Comparison of ENCODE assay signal across 27 cellular contexts in genomic region chr1:41401899-41402298, GRCh38. TPM values are rescaled to one million over a fixed set of nuclear protein-coding genes. Genes with fewer than 3 reads are reported as not detected.
"Had no signal": no experiment of that assay in that cellular context is flagged by ENCODE, and none has a peak within 500 bp of the region (broad histone marks: within the 10 kb centered on the region; RNA-seq: fewer than 3 reads in every experiment).

No MANE protein-coding gene starts in this region.

- ATAC-seq: natural killer cell; pancreas; right cardiac atrium; sciatic nerve; stimulated activated naive B cell treated with anti-CD40 and anti-IgM and Interleukin-4, amounts not matched to agents 10 μg/mL and 1 μg/mL and 100 μg/mL, for 72 hours; stimulated activated naive CD8-positive, alpha-beta T cell treated with anti-CD3 and anti-CD28 coated beads, Interleukin-15, Interleukin-2, amounts not matched to agents 100 U/mL and 50 U/mL, for 24 hours had no signal

- H3K4me3 ChIP-seq: left ventricle myocardium inferior, lung, pancreas, prostate gland, skin epidermis, stomach, testis, thyroid gland, transverse colon, upper lobe of left lung, vagina had no signal

- H3K36me3 Mint-ChIP-seq: naive B cell; natural killer cell; stimulated activated naive B cell treated with anti-CD40 and anti-IgM and Interleukin-4, amounts not matched to agents 10 μg/mL and 1 μg/mL and 100 μg/mL, for 72 hours had no signal

- DNase-seq: islet precursor cell; left ventricle myocardium inferior; mesendoderm; naive B cell; natural killer cell; pancreas; posterior cingulate gyrus; retina; stimulated activated CD4-positive, alpha-beta T cell treated with anti-CD3 and anti-CD28 coated beads, Interleukin-12 subunit alpha, Interleukin-12 subunit beta, amount 100 ng/mL, for 4 hours; stimulated activated CD4-positive, alpha-beta T cell treated with anti-CD3 and anti-CD28 coated beads, Interleukin-15, amount 100 ng/mL, for 24 hours; stimulated activated CD4-positive, alpha-beta T cell treated with anti-CD3 and anti-CD28 coated beads, Interleukin-2, amount 100 ng/mL, for 24 hours; stimulated activated CD4-positive, alpha-beta T cell treated with anti-CD3 and anti-CD28 coated beads, Interleukin-4, amount 100 ng/mL, for 1 hour; stimulated activated naive B cell treated with anti-CD40 and anti-IgM and Interleukin-4, amounts not matched to agents 10 μg/mL and 1 μg/mL and 100 μg/mL, for 72 hours; stimulated activated naive CD8-positive, alpha-beta T cell treated with anti-CD3 and anti-CD28 coated beads, Interleukin-15, Interleukin-2, amounts not matched to agents 100 U/mL and 50 U/mL, for 24 hours; stomach; testis; thyroid gland; transverse colon; upper lobe of left lung had no signal

- H3K4me1 ChIP-seq: prostate gland, thyroid gland, transverse colon had no signal

- H3K4me3 Mint-ChIP-seq: mesothelial cell of epicardium; natural killer cell; stimulated activated naive B cell treated with anti-CD40 and anti-IgM and Interleukin-4, amounts not matched to agents 10 μg/mL and 1 μg/mL and 100 μg/mL, for 72 hours had no signal

- H3K4me1 Mint-ChIP-seq: natural killer cell had no signal

- H3K27ac ChIP-seq: left ventricle myocardium inferior, pancreas, prostate gland, skin epidermis, stomach, testis, thyroid gland, transverse colon, upper lobe of left lung, vagina had no signal

- H3K36me3 ChIP-seq: left ventricle myocardium inferior, pancreas, prostate gland, stomach, thyroid gland, transverse colon, upper lobe of left lung, vagina had no signal

- H3K27ac Mint-ChIP-seq: mesothelial cell of epicardium; natural killer cell; stimulated activated naive B cell treated with anti-CD40 and anti-IgM and Interleukin-4, amounts not matched to agents 10 μg/mL and 1 μg/mL and 100 μg/mL, for 72 hours had no signal

- H3K9me3 ChIP-seq: pancreas, prostate gland, stomach, testis, thyroid gland, transverse colon, upper lobe of left lung, vagina had no signal

- H3K9me3 Mint-ChIP-seq: natural killer cell had no signal

- H3K27me3 ChIP-seq: pancreas, testis, thyroid gland, upper lobe of left lung, vagina had no signal

RNA-seq across cellular contexts. Expression of gene FOXO6, which starts 40.7 kb away (rescaled TPM):
- total RNA-seq: osteoblast had no signal
